ENCODE assay signal across 8 cellular contexts in genomic region chr11:108008656-108009496, GRCh38. TPM values are rescaled to one million over a fixed set of nuclear protein-coding genes. Genes with fewer than 3 reads are reported as not detected.
DNase-seq lines count a peak whose midpoint lies in the region; ATAC-seq, FAIRE-seq and TF ChIP-seq lines count a peak whose summit lies in the region.

TSS of gene CUL5 (plus strand) at chr11:108008898. CDS start at chr11:108009349, 451 bp downstream.

- no peaks in the 10 kb centered on the region for H3K27me3 ChIP-seq in RWPE2 (ENCODE audit: insufficient read depth, poor library complexity, severe bottlenecking)
- H3K27me3 ChIP-seq in stomach smooth muscle (ENCODE audit: control insufficient read depth in 1 of 2, insufficient read depth in 2 of 2, low read length in 2 of 2): no peaks in the 10 kb centered on the region

- peak within 1 kb of the TSS; percentile 100 for H3K9ac ChIP-seq in stomach smooth muscle (ENCODE audit: low read length in 2 of 2)

- H3K27me3 Mint-ChIP-seq in neural crest cell (ENCODE audit: low read depth): no peaks in the 10 kb centered on the region

- TF ChIP-seq CTCF in RWPE2 (IDR thresholded peaks at IDR 0.05; ENCODE audit: poor library complexity, severe bottlenecking): peak; percentile 94
- peak; percentile 85 for TF ChIP-seq CTCF in neural crest cell (conservative IDR thresholded peaks at IDR 0.05)

- H3K4me3 ChIP-seq in RWPE2 (ENCODE audit: severe bottlenecking): peak within 1 kb of the TSS; percentile 75
- peak within 1 kb of the TSS; percentile 100 for H3K4me3 ChIP-seq in stomach smooth muscle (ENCODE audit: low read length in 2 of 2)

- H3K36me3 Mint-ChIP-seq in neural crest cell (ENCODE audit: low read depth): no peaks in the 10 kb centered on the region

- H3K4me3 Mint-ChIP-seq in neural crest cell: no peak within 1 kb of the TSS

- H3K27ac Mint-ChIP-seq in neural crest cell (ENCODE audit: unreplicated experiment): peak within 1 kb of the TSS; percentile 100

- H3K9me3 ChIP-seq in RWPE2 (ENCODE audit: severe bottlenecking): no peaks in the 10 kb centered on the region
- no peaks in the 10 kb centered on the region for H3K9me3 ChIP-seq in stomach smooth muscle (ENCODE audit: control insufficient read depth in 2 of 2, low read length in 2 of 2)

- H3K4me1 ChIP-seq in RWPE2 (ENCODE audit: insufficient read depth, poor library complexity, severe bottlenecking) (peaks cover 14% of the 10 kb centered on the region), stomach smooth muscle (ENCODE audit: control insufficient read depth, insufficient read depth, low read length) (peaks cover 5% of the 10 kb centered on the region)

- peak; percentile 43 for TF ChIP-seq POLR2A in H54 (IDR thresholded peaks at IDR 0.05; ENCODE audit: low read depth, low read length)

- peak; percentile 75 for FAIRE-seq in G401.6 (lab: Jason Lieb, UNC)
- peak; percentile 36 for FAIRE-seq in H54 (lab: Jason Lieb, UNC)

- peak within 1 kb of the TSS; percentile 41 for H3K27ac ChIP-seq in RWPE2 (ENCODE audit: poor library complexity, severe bottlenecking)
- H3K27ac ChIP-seq in stomach smooth muscle (ENCODE audit: low read length): peak within 1 kb of the TSS; percentile 97

- H3K9me3 Mint-ChIP-seq in neural crest cell: no peaks in the 10 kb centered on the region

- ATAC-seq in RWPE2 (ENCODE audit: low read depth): peak; percentile 86

- H3K36me3 ChIP-seq in RWPE2 (ENCODE audit: low read depth) (peaks cover 11% of the 10 kb centered on the region), stomach smooth muscle (ENCODE audit: control insufficient read depth in 2 of 2, insufficient read depth in 2 of 2, low read length in 2 of 2) (no peaks in the 10 kb centered on the region)

- peaks cover 22% of the 10 kb centered on the region for H3K4me1 Mint-ChIP-seq in neural crest cell

- DNase-seq in H54 (ENCODE audit: insufficient read length, low spot score) (peak; percentile 77), LoVo (ENCODE audit: low spot score) (peak; percentile 88), RWPE2 (ENCODE audit: low spot score) (peak; percentile 86), fibroblast of the conjunctiva (ENCODE audit: low read depth) (peak; percentile 86), neural crest cell (ENCODE audit: low read depth, low spot score) (peak; percentile 93)
- peak; percentile 97 for DNase-seq in activated effector memory CD4-positive, alpha-beta T cell treated with anti-CD3 and anti-CD28 coated beads, Interleukin-2, amount 50 U/mL, for 16 hours

RNA-seq across cellular contexts. Expression of gene CUL5, which starts in this region (rescaled TPM):
- 42.9 and 46.3 TPM in 2 replicates for total RNA-seq in neural crest cell

Comparison
In these comparisons a context has a peak if more than half of its experiments do, and no peak if none do; other contexts are left out.
1. Peak in every context shown above with its lines: DNase-seq, ATAC-seq, H3K4me3 ChIP-seq and H3K27ac ChIP-seq.